In the genomic region with DNA sequence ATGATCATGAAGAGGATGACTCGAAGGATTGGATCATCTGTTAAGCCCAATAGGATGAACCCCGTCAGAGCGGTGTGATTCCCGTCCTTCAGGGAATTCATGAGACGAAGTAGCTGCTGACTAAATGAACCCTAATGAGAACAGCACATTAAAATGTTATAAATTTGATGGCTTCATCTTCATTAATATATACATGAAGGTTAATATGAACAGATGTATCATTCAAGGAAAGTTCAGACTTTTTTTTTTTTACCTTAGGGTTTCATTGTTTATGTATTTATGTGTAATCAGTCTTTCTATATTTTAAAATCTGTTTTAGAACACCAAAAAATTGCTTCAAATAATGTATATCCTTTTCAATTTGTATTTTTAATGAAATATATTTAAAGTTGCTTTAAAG, we compare ENCODE assay signal across 7 cellular contexts. TPM values are rescaled to one million over a fixed set of nuclear protein-coding genes. Genes with fewer than 3 reads are reported as not detected.
"Had no signal": no experiment of that assay in that cellular context is flagged by ENCODE, and none has a peak within 500 bp of the region (broad histone marks: within the 10 kb centered on the region; RNA-seq: fewer than 3 reads in every experiment).

A gene with protein sequence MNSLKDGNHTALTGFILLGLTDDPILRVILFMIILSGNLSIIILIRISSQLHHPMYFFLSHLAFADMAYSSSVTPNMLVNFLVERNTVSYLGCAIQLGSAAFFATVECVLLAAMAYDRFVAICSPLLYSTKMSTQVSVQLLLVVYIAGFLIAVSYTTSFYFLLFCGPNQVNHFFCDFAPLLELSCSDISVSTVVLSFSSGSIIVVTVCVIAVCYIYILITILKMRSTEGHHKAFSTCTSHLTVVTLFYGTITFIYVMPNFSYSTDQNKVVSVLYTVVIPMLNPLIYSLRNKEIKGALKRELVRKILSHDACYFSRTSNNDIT (minus strand): TSS at position 101 of the 400 bp plus-strand sequence. CDS start 0 bp downstream, at position 101.

- H3K4me3 ChIP-seq: GM12878 had no signal

- FAIRE-seq: GM12878, GM12891, GM12892, GM18507, GM19239 had no signal

- DNase-seq: GDM1, GF-D8 had no signal

RNA-seq across cellular contexts. Expression of the gene that starts here (rescaled TPM):
- total RNA-seq: GM12878 had no signal
- polyA plus RNA-seq: GM12878 had no signal
